ENCODE assay signal across 8 cellular contexts in genomic region chr17:50117202-50118040, GRCh38.
DNase-seq lines count a peak whose midpoint lies in the region; ATAC-seq and TF ChIP-seq lines count a peak whose summit lies in the region.

No MANE protein-coding gene starts in this region.

- H3K27ac ChIP-seq in DND-41 (ENCODE audit: low read length) (no peak overlapping the region), tibial artery (peak overlapping the region in 1 of 2 donors; percentile 20)

- H3K27me3 Mint-ChIP-seq in nephron (ENCODE audit: low read depth) = peaks cover 20% of the 10 kb centered on the region

- no peak overlapping the region for H3K9ac ChIP-seq in DND-41 (ENCODE audit: low read depth, low read length)

- no peak overlapping the region for H2AFZ ChIP-seq in DND-41 (ENCODE audit: low read depth, low read length)

- peak overlapping the region in 1 of 3 experiments; percentile 29 for H3K4me3 Mint-ChIP-seq in nephron

- DNase-seq in DND-41 = peak; percentile 51
- DNase-seq in NB4 (ENCODE audit: low read depth) = peak; percentile 83
- peak; percentile 66 for DNase-seq in activated CD8-positive, alpha-beta memory T cell treated with anti-CD3 and anti-CD28 coated beads, Interleukin-2, amount 50 U/mL, for 4 hours
- peak; percentile 77 for DNase-seq in epithelial cell of esophagus (ENCODE audit: low read depth)
- DNase-seq in tibial artery = peak in 1 of 2 donors; percentile 75
- no peak for DNase-seq in NCI-H345 (lab: John Stamatoyannopoulos, UW)

- H3K4me1 Mint-ChIP-seq in nephron = peaks cover 11% of the 10 kb centered on the region

- no peak overlapping the region for H3K27ac Mint-ChIP-seq in nephron

- H3K9me3 ChIP-seq in DND-41 (ENCODE audit: insufficient read depth, low read length, severe bottlenecking) (no peaks in the 10 kb centered on the region), tibial artery (no peaks in the 10 kb centered on the region)

- intact Hi-C loops in tibial artery (cut with DNase I; ENCODE audit: low total_unique reads) = loop anchor here (10.0 kb wide), 1 partner anchor 47 kb away; the partner anchor contains the start of gene SGCA

- H3K4me2 ChIP-seq in DND-41 (ENCODE audit: insufficient read depth, low read length) = no peak overlapping the region

- H3K27me3 ChIP-seq in DND-41 (ENCODE audit: insufficient read depth, low read length, poor library complexity) (peaks cover 48% of the 10 kb centered on the region), tibial artery (no peaks in the 10 kb centered on the region)

- TF ChIP-seq CTCF in DND-41 (IDR thresholded peaks at IDR 0.05; ENCODE audit: borderline replicate concordance, extremely low read depth, low read length, poor library complexity, severe bottlenecking) = peak; percentile 50
- peak; percentile 51 for TF ChIP-seq CTCF in NB4 (IDR thresholded peaks at IDR 0.05; ENCODE audit: low read depth, low read length)
- TF ChIP-seq CTCF in epithelial cell of esophagus (IDR thresholded peaks at IDR 0.05; ENCODE audit: insufficient read depth, low read depth, low read length, missing control alignments) = peak; percentile 25
- TF ChIP-seq CTCF in nephron (IDR thresholded peaks at IDR 0.05; ENCODE audit: unreplicated experiment in 3 of 3) = peak; percentile 76 to 81 (median 80)
- TF ChIP-seq CTCF in tibial artery (IDR thresholded peaks at IDR 0.05) = peak; percentile 67 to 72

- ATAC-seq in DND-41 (ENCODE audit: insufficient read depth, low read depth) (peak; percentile 83), HG02623 (IDR thresholded peaks at IDR 0.05; ENCODE audit: unreplicated experiment) (no peak)

- H3K36me3 Mint-ChIP-seq in nephron (ENCODE audit: low read depth) = peaks cover 36% of the 10 kb centered on the region

- H3K4me1 ChIP-seq in DND-41 (ENCODE audit: insufficient read depth, low read length) = no peaks in the 10 kb centered on the region
- peaks cover 6 to 26% (median 17%) of the 10 kb centered on the region in 4 donors for H3K4me1 ChIP-seq in tibial artery

- H4K20me1 ChIP-seq in DND-41 (ENCODE audit: insufficient read depth, low read length) = no peaks in the 10 kb centered on the region; the same call in none of the 2 replicates

- H3K9me3 Mint-ChIP-seq in nephron = no peaks in the 10 kb centered on the region

- H3K36me3 ChIP-seq in DND-41 (ENCODE audit: insufficient read depth, low read length) (no peaks in the 10 kb centered on the region), tibial artery (no peaks in the 10 kb centered on the region)

- H3K4me3 ChIP-seq in DND-41 (ENCODE audit: low read depth in 1 of 2, low read length in 2 of 2) (no peak overlapping the region), NB4 (ENCODE audit: low read depth, low read length) (no peak overlapping the region), epithelial cell of esophagus (ENCODE audit: low read length) (no peak overlapping the region), tibial artery (peak overlapping the region; percentile 8 to 36)

- no peaks in the 10 kb centered on the region for H3K79me2 ChIP-seq in DND-41 (ENCODE audit: insufficient read depth, low read length)

- no peak for TF ChIP-seq POLR2A in NB4 (IDR thresholded peaks at IDR 0.05; ENCODE audit: extremely low read depth, insufficient read length)

Comparison
In these comparisons a context has a peak if more than half of its experiments do, and no peak if none do; other contexts are left out.
1. H3K4me3 ChIP-seq: peak in tibial artery (2 of 2); none in DND-41 (0 of 2), NB4 (single experiment) and epithelial cell of esophagus (single experiment).
2. CTCF ChIP-seq: peak in every context shown above with its lines; median percentile 80 in nephron; 70 in tibial artery; 51 in NB4; 50 in DND-41; 25 in epithelial cell of esophagus.